Comparison of ENCODE assay signal across 29 cellular contexts in genomic region chr22:20440637-20441591, GRCh38. TPM values are rescaled to one million over a fixed set of nuclear protein-coding genes. Genes with fewer than 3 reads are reported as not detected.
DNase-seq lines count a peak whose midpoint lies in the region; ATAC-seq, FAIRE-seq and TF ChIP-seq lines count a peak whose summit lies in the region.
"Had no signal": no experiment of that assay in that cellular context is flagged by ENCODE, and none has a peak within 500 bp of the region (broad histone marks: within the 10 kb centered on the region; RNA-seq: fewer than 3 reads in every experiment).

No MANE protein-coding gene starts in this region.

- ATAC-seq in DND-41 (ENCODE audit: insufficient read depth, low read depth) (peak; percentile 29; the same call in 1 of the 3 replicates), HG03159 (IDR thresholded peaks at IDR 0.05; ENCODE audit: unreplicated experiment) (no peak)
- ATAC-seq: GM12878; naive thymus-derived CD4-positive, alpha-beta T cell; PC-3; stimulated activated effector memory CD8-positive, alpha-beta T cell treated with anti-CD3 and anti-CD28 coated beads, Interleukin-12 subunit alpha, Interleukin-12 subunit beta, amount 100 ng/mL, for 72 hours had no signal

- peaks cover 6% of the 10 kb centered on the region for H3F3A ChIP-seq in smooth muscle cell (ENCODE audit: low read depth)

- no peak for FAIRE-seq in kidney (lab: Jason Lieb, UNC)
- FAIRE-seq: D721Med, endometrium, frontal cortex, GM12878, HepG2 had no signal

- no peak for DNase-seq in DND-41
- DNase-seq in NCI-H524 treated with DMSO at 0.1 percent for 48 hours (lab: John Stamatoyannopoulos, UW): peak; percentile 38
- DNase-seq in kidney: peak; percentile 52
- no peak for DNase-seq in smooth muscle cell (lab: John Stamatoyannopoulos, UW; ENCODE audit: unreplicated experiment)
- DNase-seq in DMS153 treated with DMSO at 0.1 percent for 48 hours (lab: John Stamatoyannopoulos, UW; ENCODE audit: unreplicated experiment): no peak
- no peak for DNase-seq in stimulated activated CD4-positive, alpha-beta T cell treated with anti-CD3 and anti-CD28 coated beads, Interleukin-2, amount 100 ng/mL, for 24 hours
- no peak for DNase-seq in pons (ENCODE audit: low spot score)
- DNase-seq: activated CD4-positive, alpha-beta T cell treated with anti-CD3 and anti-CD28 coated beads, Interleukin-2, amount 10 ng/mL, durations not matched to agents 24 days and 14 days; activated naive CD4-positive, alpha-beta T cell treated with anti-CD3 and anti-CD28 coated beads for 36 hours; activated T-cell treated with anti-CD3 and anti-CD28 coated beads, Interleukin-2, amount 50 U/mL, for 48 hours; Kasumi-1; naive thymus-derived CD4-positive, alpha-beta T cell; NCI-H446 treated with DMSO at 0.1 percent for 48 hours; PC-3; SHP77; stimulated activated CD4-positive, alpha-beta T cell treated with anti-CD3 and anti-CD28 coated beads, Interleukin-12 subunit alpha, Interleukin-12 subunit beta, amount 100 ng/mL, for 4 hours; stimulated activated CD4-positive, alpha-beta T cell treated with anti-CD3 and anti-CD28 coated beads, Interleukin-4, amount 100 ng/mL, for 24 hours; SW 1271; T-helper 9 cell had no signal

- WGBS in smooth muscle cell (ENCODE audit: low lambda C conversion rate): 75% methylated on average over 10 of the region's 13 CpGs

- H2AFZ ChIP-seq in DND-41 (ENCODE audit: low read depth, low read length): no peak overlapping the region
- H2AFZ ChIP-seq in smooth muscle cell (ENCODE audit: low read depth): no peak overlapping the region
- H2AFZ ChIP-seq: GM23248 had no signal

- no peak for TF ChIP-seq CTCF in DND-41 (IDR thresholded peaks at IDR 0.05; ENCODE audit: borderline replicate concordance, extremely low read depth, low read length, poor library complexity, severe bottlenecking)
- TF ChIP-seq CTCF in kidney (IDR thresholded peaks at IDR 0.05; ENCODE audit: borderline replicate concordance, extremely low read depth, insufficient read depth): no peak
- TF ChIP-seq CTCF in smooth muscle cell (IDR thresholded peaks at IDR 0.05; ENCODE audit: borderline replicate concordance, insufficient read depth, poor library complexity, severe bottlenecking): no peak

- H3K27me3 ChIP-seq in DND-41 (ENCODE audit: insufficient read depth, low read length, poor library complexity) (no peaks in the 10 kb centered on the region), smooth muscle cell (ENCODE audit: low read depth) (no peaks in the 10 kb centered on the region)
- H3K27me3 ChIP-seq: cardiac muscle cell had no signal

- H3K79me2 ChIP-seq in DND-41 (ENCODE audit: insufficient read depth, low read length) (no peaks in the 10 kb centered on the region), smooth muscle cell (ENCODE audit: low read depth) (peaks cover 15% of the 10 kb centered on the region)

- H3K4me1 ChIP-seq in DND-41 (ENCODE audit: insufficient read depth, low read length): no peaks in the 10 kb centered on the region
- H3K4me1 ChIP-seq in kidney (ENCODE audit: control insufficient read depth in 1 of 2, insufficient read depth in 1 of 2, low read depth in 1 of 2, low read length in 2 of 2): peaks cover 4 to 17% of the 10 kb centered on the region in 2 donors
- H3K4me1 ChIP-seq in smooth muscle cell (ENCODE audit: low read depth): peaks cover 6% of the 10 kb centered on the region

- intact Hi-C loops in kidney (cut with DNase I): no loop called here

- H3K27ac ChIP-seq in DND-41 (ENCODE audit: low read length) (no peak overlapping the region), kidney (ENCODE audit: low read depth in 2 of 2, low read length in 2 of 2) (no peak overlapping the region), smooth muscle cell (ENCODE audit: low read depth) (peak overlapping the region; percentile 31)
- H3K27ac ChIP-seq: GM23248, VCaP had no signal

- H3K4me2 ChIP-seq in DND-41 (ENCODE audit: insufficient read depth, low read length) (no peak overlapping the region), smooth muscle cell (no peak overlapping the region)

- H3K9me3 ChIP-seq in DND-41 (ENCODE audit: insufficient read depth, low read length, severe bottlenecking) (no peaks in the 10 kb centered on the region), kidney (ENCODE audit: control insufficient read depth in 1 of 2, low read length in 2 of 2) (no peaks in the 10 kb centered on the region), smooth muscle cell (replicated peaks; ENCODE audit: low read depth) (no peaks in the 10 kb centered on the region)

- H3K4me3 ChIP-seq in DND-41 (ENCODE audit: low read depth in 1 of 2, low read length in 2 of 2): no peak overlapping the region
- no peak overlapping the region for H3K4me3 ChIP-seq in kidney (ENCODE audit: low read length in 2 of 2)
- H3K4me3 ChIP-seq in smooth muscle cell: no peak overlapping the region
- H3K4me3 ChIP-seq: cardiac muscle cell, GM12878, GM23248 had no signal

- H4K20me1 ChIP-seq in DND-41 (ENCODE audit: insufficient read depth, low read length) (peaks cover 8% of the 10 kb centered on the region; the same call in 1 of the 2 replicates), smooth muscle cell (ENCODE audit: low read depth) (peaks cover 6% of the 10 kb centered on the region)

- H3K36me3 ChIP-seq in DND-41 (ENCODE audit: insufficient read depth, low read length) (peaks cover 18% of the 10 kb centered on the region), kidney (ENCODE audit: control insufficient read depth in 1 of 2, insufficient read depth in 2 of 2, low read length in 2 of 2) (peaks cover 3 to 6% of the 10 kb centered on the region in 2 donors), smooth muscle cell (ENCODE audit: low read depth) (no peaks in the 10 kb centered on the region)

- H3K9ac ChIP-seq in DND-41 (ENCODE audit: low read depth, low read length) (no peak overlapping the region), kidney (ENCODE audit: low read length in 2 of 2) (no peak overlapping the region), smooth muscle cell (ENCODE audit: low read depth) (no peak overlapping the region)
- H3K9ac ChIP-seq: GM23248 had no signal

RNA-seq across cellular contexts. Expression of gene SCARF2, which starts 3.3 kb away (rescaled TPM):
- total RNA-seq in kidney: 12.3 TPM
- polyA plus RNA-seq in kidney (ENCODE audit: insufficient read depth, low read depth, low replicate concordance): 5.0 TPM
- 30.9 and 32.8 TPM in 2 replicates for total RNA-seq in smooth muscle cell
- 70.9 and 89.8 TPM in 2 replicates for polyA plus RNA-seq in smooth muscle cell

RNA-seq across cellular contexts. Expression of gene ZNF74, which starts 47.0 kb away (rescaled TPM):
- 6.5 TPM for total RNA-seq in kidney
- polyA plus RNA-seq in kidney (ENCODE audit: insufficient read depth, low read depth, low replicate concordance): 3.7 TPM
- 11.8 and 12.5 TPM in 2 replicates for total RNA-seq in smooth muscle cell
- 12.1 and 14.3 TPM in 2 replicates for polyA plus RNA-seq in smooth muscle cell

RNA-seq across cellular contexts. Expression of gene KLHL22, which starts 54.7 kb away (rescaled TPM):
- 22.4 TPM for total RNA-seq in kidney
- polyA plus RNA-seq in kidney (ENCODE audit: insufficient read depth, low read depth, low replicate concordance): 24.3 TPM
- 17.1 and 26.1 TPM in 2 replicates for total RNA-seq in smooth muscle cell
- 18.1 and 27.3 TPM in 2 replicates for polyA plus RNA-seq in smooth muscle cell

Comparison
In these comparisons a context has a peak if more than half of its experiments do, and no peak if none do; other contexts are left out.
1. DNase-seq: peak in NCI-H524 treated with DMSO at 0.1 percent for 48 hours (single experiment) and kidney (single experiment); none in DND-41 (single experiment), smooth muscle cell (single experiment), DMS153 treated with DMSO at 0.1 percent for 48 hours (single experiment), stimulated activated CD4-positive, alpha-beta T cell treated with anti-CD3 and anti-CD28 coated beads, Interleukin-2, amount 100 ng/mL, for 24 hours (0 of 2) and pons (single experiment).